Comparison of ENCODE assay signal across 11 cellular contexts in genomic region chr5:9924614-9925013, GRCh38.
DNase-seq lines count a peak whose midpoint lies in the region; ATAC-seq and TF ChIP-seq lines count a peak whose summit lies in the region.
"Had no signal": no experiment of that assay in that cellular context is flagged by ENCODE, and none has a peak within 500 bp of the region (broad histone marks: within the 10 kb centered on the region; RNA-seq: fewer than 3 reads in every experiment).

No MANE protein-coding gene starts in this region.

- no TSS peak for BruUV-seq in MCF 10A (replicated peaks; lab: Mats Ljungman, UMichigan)

- H3K9me3 Mint-ChIP-seq in MCF 10A (ENCODE audit: unreplicated experiment) (no peaks in the 10 kb centered on the region), chondrocyte (ENCODE audit: low read depth) (peaks cover 14% of the 10 kb centered on the region)

- H3K4me3 Mint-ChIP-seq in MCF 10A (ENCODE audit: unreplicated experiment) = no peak overlapping the region
- H3K4me3 Mint-ChIP-seq in chondrocyte (ENCODE audit: unreplicated experiment) = no peak overlapping the region
- H3K4me3 Mint-ChIP-seq: central memory CD8-positive, alpha-beta T cell had no signal

- POLR2A ChIA-PET in MCF 10A (lab: Yijun Ruan, JAX) = interaction anchor here (1.0 to 1.6 kb wide), 2 partner anchors 23 to 69 kb away, joined by 3 to 4 read pairs; no protein-coding TSS in a partner anchor

- TF ChIP-seq POLR2A in breast epithelium (IDR thresholded peaks at IDR 0.05) (no peak), right lobe of liver (IDR thresholded peaks at IDR 0.05) (no peak)

- 67% methylated on average over 1 of the region's 2 CpGs for WGBS in right lobe of liver (ENCODE audit: insufficient coverage, low coverage, low lambda C conversion rate, missing lambda C conversion rate)

- DNase-seq in MCF 10A (ENCODE audit: unreplicated experiment) (peak; percentile 97), breast epithelium (ENCODE audit: low spot score in 2 of 2) (no peak), HS-27A (ENCODE audit: low read depth) (peak; percentile 81), chondrocyte (ENCODE audit: low spot score) (no peak), right lobe of liver (no peak), NOMO-1 treated with dmso at 0.1 percent for 144 hours (lab: John Stamatoyannopoulos, UW; ENCODE audit: unreplicated experiment) (no peak), tibial artery (no peak)
- DNase-seq: NCI-H1092 had no signal

- H3K4me1 Mint-ChIP-seq in MCF 10A (ENCODE audit: insufficient read depth, unreplicated experiment) (peaks cover 26% of the 10 kb centered on the region), chondrocyte (ENCODE audit: low read depth) (peaks cover 27% of the 10 kb centered on the region)
- H3K4me1 Mint-ChIP-seq: central memory CD8-positive, alpha-beta T cell had no signal

- H3K4me3 ChIP-seq in breast epithelium (no peak overlapping the region), right lobe of liver (no peak overlapping the region), tibial artery (no peak overlapping the region)
- H3K4me3 ChIP-seq: BLaER1 had no signal

- H3K27ac ChIP-seq in breast epithelium (no peak overlapping the region), right lobe of liver (no peak overlapping the region), tibial artery (no peak overlapping the region)
- H3K27ac ChIP-seq: BLaER1 had no signal

- ATAC-seq in HG02973 (IDR thresholded peaks at IDR 0.05; ENCODE audit: unreplicated experiment) (no peak), right lobe of liver (no peak)

- H3K27me3 Mint-ChIP-seq in MCF 10A (ENCODE audit: insufficient read depth, unreplicated experiment) = no peaks in the 10 kb centered on the region
- H3K27me3 Mint-ChIP-seq in chondrocyte (ENCODE audit: low read depth) = no peaks in the 10 kb centered on the region
- H3K27me3 Mint-ChIP-seq: central memory CD8-positive, alpha-beta T cell had no signal

- CTCF ChIA-PET in MCF 10A (lab: Yijun Ruan, JAX) = interaction anchor here (0.5 to 1.2 kb wide), 5 partner anchors 27 to 757 kb away, joined by 3 to 5 read pairs (median 3); partner anchors contain the start of genes ATPSCKMT and CCT5

- H3K27ac Mint-ChIP-seq in MCF 10A (ENCODE audit: low read depth, unreplicated experiment) (peak overlapping the region; percentile 95), chondrocyte (ENCODE audit: unreplicated experiment) (peak overlapping the region; percentile 64)

- intact Hi-C loops in MCF 10A (cut with micrococcal nuclease) (no loop called here), breast epithelium (cut with DNase I; ENCODE audit: low total_unique reads) (no loop called here), right lobe of liver (cut with DNase I) (no loop called here), tibial artery (cut with DNase I; ENCODE audit: low total_unique reads) (no loop called here)

- no peaks in the 10 kb centered on the region for H3K36me3 Mint-ChIP-seq in MCF 10A (ENCODE audit: insufficient read depth, unreplicated experiment)
- H3K36me3 Mint-ChIP-seq in chondrocyte (ENCODE audit: low read depth) = peaks cover 2% of the 10 kb centered on the region

- H3K36me3 ChIP-seq in breast epithelium (no peaks in the 10 kb centered on the region), right lobe of liver (no peaks in the 10 kb centered on the region), tibial artery (no peaks in the 10 kb centered on the region)
- H3K36me3 ChIP-seq: BLaER1 had no signal

- H3K4me1 ChIP-seq in breast epithelium = no peaks in the 10 kb centered on the region
- H3K4me1 ChIP-seq in right lobe of liver = no peaks in the 10 kb centered on the region
- H3K4me1 ChIP-seq in tibial artery = no peaks in the 10 kb centered on the region

- H3K27me3 ChIP-seq in breast epithelium (no peaks in the 10 kb centered on the region), right lobe of liver (no peaks in the 10 kb centered on the region), tibial artery (no peaks in the 10 kb centered on the region)
- H3K27me3 ChIP-seq: BLaER1 had no signal

- no peak for TF ChIP-seq CTCF in MCF 10A (IDR thresholded peaks at IDR 0.05; ENCODE audit: unreplicated experiment)
- TF ChIP-seq CTCF in breast epithelium (IDR thresholded peaks at IDR 0.05) = no peak
- TF ChIP-seq CTCF in chondrocyte (IDR thresholded peaks at IDR 0.05) = no peak
- no peak for TF ChIP-seq CTCF in right lobe of liver (IDR thresholded peaks at IDR 0.05)
- no peak for TF ChIP-seq CTCF in tibial artery (IDR thresholded peaks at IDR 0.05)

- H3K9me3 ChIP-seq in breast epithelium (peaks cover 3 to 7% of the 10 kb centered on the region in 2 donors), right lobe of liver (no peaks in the 10 kb centered on the region), tibial artery (no peaks in the 10 kb centered on the region)

Comparison
In these comparisons a context has a peak if more than half of its experiments do, and no peak if none do; other contexts are left out.
1. DNase-seq: peak in MCF 10A (single experiment) and HS-27A (single experiment); none in breast epithelium (0 of 2), chondrocyte (single experiment), right lobe of liver (0 of 3), NOMO-1 treated with dmso at 0.1 percent for 144 hours (single experiment) and tibial artery (0 of 2).